21 cellular contexts compared by ENCODE assay signal in genomic region chr7:10315881-10316280, GRCh38.
"Had no signal": no experiment of that assay in that cellular context is flagged by ENCODE, and none has a peak within 500 bp of the region (broad histone marks: within the 10 kb centered on the region; RNA-seq: fewer than 3 reads in every experiment).

No MANE protein-coding gene starts in this region.

- H3K36me3 Mint-ChIP-seq: natural killer cell; stimulated activated naive B cell treated with anti-CD40 and anti-IgM and Interleukin-4, amounts not matched to agents 10 μg/mL and 1 μg/mL and 100 μg/mL, for 72 hours had no signal

- H3K4me1 Mint-ChIP-seq: immature natural killer cell; natural killer cell; stimulated activated naive B cell treated with anti-CD40 and anti-IgM and Interleukin-4, amounts not matched to agents 10 μg/mL and 1 μg/mL and 100 μg/mL, for 72 hours had no signal

- H3K4me1 ChIP-seq: foreskin keratinocyte, lower lobe of right lung, pancreas, right lobe of liver, tibial nerve, upper lobe of left lung had no signal

- DNase-seq: dorsolateral prefrontal cortex; effector CD4-positive, alpha-beta T cell; foreskin keratinocyte; glutamatergic neuron; hypothalamus; immature natural killer cell; islet precursor cell; kidney glomerular epithelial cell; left ventricle myocardium superior; lower lobe of right lung; natural killer cell; pancreas; right lobe of liver; small intestine; stimulated activated CD4-positive, alpha-beta T cell treated with anti-CD3 and anti-CD28 coated beads, Interleukin-15, amount 100 ng/mL, for 24 hours; stimulated activated CD4-positive, alpha-beta T cell treated with anti-CD3 and anti-CD28 coated beads, Interleukin-2, amount 100 ng/mL, for 48 hours; stimulated activated naive B cell treated with anti-CD40 and anti-IgM and Interleukin-4, amounts not matched to agents 10 μg/mL and 1 μg/mL and 100 μg/mL, for 72 hours; upper lobe of left lung had no signal

- H3K4me3 Mint-ChIP-seq: immature natural killer cell; natural killer cell; stimulated activated naive B cell treated with anti-CD40 and anti-IgM and Interleukin-4, amounts not matched to agents 10 μg/mL and 1 μg/mL and 100 μg/mL, for 72 hours; stimulated activated naive CD8-positive, alpha-beta T cell treated with anti-CD3 and anti-CD28 coated beads, Interleukin-15, Interleukin-2, amounts not matched to agents 100 ng/mL and 50 ng/mL, for 24 hours had no signal

- H3K27me3 ChIP-seq: foreskin keratinocyte, pancreas, right lobe of liver, tibial nerve, upper lobe of left lung had no signal

- H3K36me3 ChIP-seq: lower lobe of right lung, pancreas, right lobe of liver, thoracic aorta, tibial nerve, upper lobe of left lung had no signal

- H3K27ac Mint-ChIP-seq: immature natural killer cell; natural killer cell; stimulated activated naive B cell treated with anti-CD40 and anti-IgM and Interleukin-4, amounts not matched to agents 10 μg/mL and 1 μg/mL and 100 μg/mL, for 72 hours; stimulated activated naive CD8-positive, alpha-beta T cell treated with anti-CD3 and anti-CD28 coated beads, Interleukin-15, Interleukin-2, amounts not matched to agents 100 ng/mL and 50 ng/mL, for 24 hours had no signal

- H3K4me3 ChIP-seq: dorsolateral prefrontal cortex, lower lobe of right lung, pancreas, right lobe of liver, thoracic aorta, tibial nerve, upper lobe of left lung had no signal

- ATAC-seq: foreskin keratinocyte; left ventricle myocardium superior; lower lobe of right lung; natural killer cell; pancreas; right lobe of liver; stimulated activated naive B cell treated with anti-CD40 and anti-IgM and Interleukin-4, amounts not matched to agents 10 μg/mL and 1 μg/mL and 100 μg/mL, for 72 hours had no signal

- H3K9me3 ChIP-seq: lower lobe of right lung, pancreas, right lobe of liver, thoracic aorta had no signal

- H3K27ac ChIP-seq: dorsolateral prefrontal cortex, foreskin keratinocyte, lower lobe of right lung, pancreas, right lobe of liver, thoracic aorta, tibial nerve, upper lobe of left lung had no signal

- H3K27me3 Mint-ChIP-seq: stimulated activated naive B cell treated with anti-CD40 and anti-IgM and Interleukin-4, amounts not matched to agents 10 μg/mL and 1 μg/mL and 100 μg/mL, for 72 hours; stimulated activated naive CD8-positive, alpha-beta T cell treated with anti-CD3 and anti-CD28 coated beads, Interleukin-15, Interleukin-2, amounts not matched to agents 100 ng/mL and 50 ng/mL, for 24 hours had no signal
